In genomic region chr17:37405522-37405921, GRCh38 we compare ENCODE assay signal across 1 cellular context.
TF ChIP-seq lines count a peak whose summit lies in the region.

No MANE protein-coding gene starts in this region.

TF ChIP-seq in HEK293, 187 proteins besides CTCF, POLR2A, EP300 and RAD21:
- TF ChIP-seq OSR2 (tag by site-specific recombination; IDR thresholded peaks at IDR 0.05) (0 out of 2 replicates have a peak, but pooled peaks have one; percentile 16), ZNF394 (tag by site-specific recombination; IDR thresholded peaks at IDR 0.05; ENCODE audit: borderline replicate concordance) (peak; percentile 82; the same call in 1 of the 2 replicates), ZNF600 (tag by site-specific recombination; IDR thresholded peaks at IDR 0.05) (peak; percentile 67), ZFHX2 (tag by site-specific recombination; conservative IDR thresholded peaks at IDR 0.05) (0 out of 2 replicates have a peak, but pooled peaks have one; percentile 15), ZNF341 (tag by site-specific recombination; IDR thresholded peaks at IDR 0.05; ENCODE audit: low read depth) (0 out of 2 replicates have a peak, but pooled peaks have one; percentile 11)
- TF ChIP-seq, protein P1, sequence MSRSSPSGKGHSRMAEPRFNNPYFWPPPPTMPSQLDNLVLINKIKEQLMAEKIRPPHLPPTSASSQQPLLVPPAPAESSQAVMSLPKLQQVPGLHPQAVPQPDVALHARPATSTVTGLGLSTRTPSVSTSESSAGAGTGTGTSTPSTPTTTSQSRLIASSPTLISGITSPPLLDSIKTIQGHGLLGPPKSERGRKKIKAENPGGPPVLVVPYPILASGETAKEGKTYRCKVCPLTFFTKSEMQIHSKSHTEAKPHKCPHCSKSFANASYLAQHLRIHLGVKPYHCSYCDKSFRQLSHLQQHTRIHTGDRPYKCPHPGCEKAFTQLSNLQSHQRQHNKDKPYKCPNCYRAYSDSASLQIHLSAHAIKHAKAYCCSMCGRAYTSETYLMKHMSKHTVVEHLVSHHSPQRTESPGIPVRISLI (tag by site-specific recombination; IDR thresholded peaks at IDR 0.05) = peak; percentile 77
